Comparison of ENCODE assay signal across 16 cellular contexts in genomic region chr9:106588601-106589000, GRCh38.
A peak's percentile ranks its signal among the peaks of the same experiment; 100 is the strongest.
DNase-seq lines count a peak whose midpoint lies in the region; ATAC-seq, FAIRE-seq and TF ChIP-seq lines count a peak whose summit lies in the region.
"Had no signal": no experiment of that assay in that cellular context is flagged by ENCODE, and none has a peak within 500 bp of the region (broad histone marks: within the 10 kb centered on the region; RNA-seq: fewer than 3 reads in every experiment).

No MANE protein-coding gene starts in this region.

- H4K91ac ChIP-seq in H1 (replicated peaks; ENCODE audit: insufficient read length, low read length) (peak overlapping the region; percentile 9), mesenchymal stem cell (ENCODE audit: low read length) (no peak overlapping the region)

- H2BK5ac ChIP-seq in H1 (ENCODE audit: low read depth, low read length), result peak overlapping the region; percentile 38; the same call in 1 of the 2 replicates
- no peak overlapping the region for H2BK5ac ChIP-seq in mesenchymal stem cell (ENCODE audit: low read depth, low read length, poor library complexity, severe bottlenecking)

- H2BK12ac ChIP-seq in H1 (ENCODE audit: low read depth, low read length) (no peak overlapping the region), mesenchymal stem cell (ENCODE audit: low read length in 2 of 2) (peak overlapping the region in 1 of 2 experiments; percentile 51)

- intact Hi-C loops in Caco-2 (cut with micrococcal nuclease; ENCODE audit: unreplicated experiment), result no loop called here
- intact Hi-C loops in PC-3 (cut with micrococcal nuclease), result no loop called here
- intact Hi-C loops in activated CD8-positive, alpha-beta T cell treated with anti-CD3 and anti-CD28 coated beads for 36 hours (cut with micrococcal nuclease), result no loop called here

- H4K8ac ChIP-seq in H1 (ENCODE audit: extremely low read depth, insufficient read depth, low read length), result no peak overlapping the region
- H4K8ac ChIP-seq in mesenchymal stem cell (ENCODE audit: low read length), result no peak overlapping the region

- H2BK20ac ChIP-seq in H1 (ENCODE audit: low read length), result no peak overlapping the region

- H3K27me3 ChIP-seq in Caco-2 (replicated peaks; ENCODE audit: control insufficient read depth, insufficient read depth, low read length) (no peaks in the 10 kb centered on the region), PC-3 (ENCODE audit: low read length) (no peaks in the 10 kb centered on the region), H1 (replicated peaks in 1 of 4; ENCODE audit: control insufficient read depth in 3 of 4, extremely low read depth in 1 of 4, insufficient read depth in 3 of 4, low read length in 3 of 4) (no peaks in the 10 kb centered on the region), mesenchymal stem cell (ENCODE audit: control insufficient read depth in 1 of 2, insufficient read depth in 1 of 2, low read length in 2 of 2) (no peaks in the 10 kb centered on the region)

- H3K4ac ChIP-seq in H1 (replicated peaks; ENCODE audit: insufficient read length, low read depth, low read length) (no peak overlapping the region), mesenchymal stem cell (ENCODE audit: low read depth in 1 of 2, low read length in 2 of 2) (no peak overlapping the region)

- no peak overlapping the region for H2BK15ac ChIP-seq in H1 (ENCODE audit: low read length)
- H2BK15ac ChIP-seq in mesenchymal stem cell (ENCODE audit: low read depth, poor library complexity, severe bottlenecking), result no peak overlapping the region

- H3K36me3 ChIP-seq in Caco-2 (ENCODE audit: control insufficient read depth, insufficient read depth, low read length), result no peaks in the 10 kb centered on the region
- no peaks in the 10 kb centered on the region for H3K36me3 ChIP-seq in PC-3 (ENCODE audit: low read depth, low read length)
- H3K36me3 ChIP-seq in H1 (ENCODE audit: control insufficient read depth in 2 of 4, insufficient read depth in 4 of 4, low read length in 3 of 4), result no peaks in the 10 kb centered on the region
- H3K36me3 ChIP-seq in mesenchymal stem cell (ENCODE audit: control insufficient read depth in 1 of 2, insufficient read depth in 2 of 2, low read depth in 1 of 2, low read length in 2 of 2), result no peaks in the 10 kb centered on the region
- H3K36me3 ChIP-seq: prostate gland had no signal

- POLR2A ChIA-PET in Caco-2 (lab: Charles Lee), result no interaction called here
- POLR2A ChIA-PET in PC-3 (lab: Charles Lee; ENCODE audit: unreplicated experiment), result no interaction called here
- POLR2A ChIA-PET in H1 (lab: Charles Lee; ENCODE audit: partially characterized antibody), result no interaction called here
- POLR2A ChIA-PET in activated CD8-positive, alpha-beta T cell treated with anti-CD3 and anti-CD28 coated beads for 36 hours (lab: Charles Lee), result no interaction called here

- no peak for TF ChIP-seq POLR2A in H1 (IDR thresholded peaks at IDR 0.05; ENCODE audit: control extremely low read depth in 1 of 2, low read depth in 2 of 2, low read length in 2 of 2)

- no peak for TF ChIP-seq EP300 in H1 (IDR thresholded peaks at IDR 0.05; ENCODE audit: borderline replicate concordance in 1 of 2, low read depth in 2 of 2, low read length in 2 of 2)

- H3K4me3 Mint-ChIP-seq in Caco-2 (ENCODE audit: unreplicated experiment), result no peak overlapping the region
- H3K4me3 Mint-ChIP-seq in activated CD8-positive, alpha-beta T cell treated with anti-CD3 and anti-CD28 coated beads for 36 hours, result no peak overlapping the region
- H3K4me3 Mint-ChIP-seq in progenitor cell of endocrine pancreas (ENCODE audit: low read depth), result no peak overlapping the region
- H3K4me3 Mint-ChIP-seq: type B pancreatic cell had no signal

- H3K27ac ChIP-seq in PC-3 (ENCODE audit: low read length) (peak overlapping the region; percentile 49), H1 (ENCODE audit: low read depth, low read length) (no peak overlapping the region), mesenchymal stem cell (ENCODE audit: low read length, poor library complexity, severe bottlenecking) (no peak overlapping the region)
- H3K27ac ChIP-seq: coronary artery, prostate gland had no signal

- H3K79me1 ChIP-seq in H1 (ENCODE audit: low read depth, low read length), result no peaks in the 10 kb centered on the region
- H3K79me1 ChIP-seq in mesenchymal stem cell (replicated peaks; ENCODE audit: low read length, poor library complexity, severe bottlenecking), result no peaks in the 10 kb centered on the region

- DNase-seq in Caco-2 (peak in 1 of 2 experiments; percentile 9), PC-3 (peak; percentile 74), H1 (ENCODE audit: low read depth in 1 of 2, low spot score in 2 of 2) (peak in 1 of 2 experiments; percentile 33), mesenchymal stem cell (peak; percentile 63), NCI-H128 (lab: John Stamatoyannopoulos, UW; ENCODE audit: unreplicated experiment) (no peak), progenitor cell of endocrine pancreas (ENCODE audit: low spot score, unreplicated experiment) (no peak)
- no peak for DNase-seq in activated CD8-positive, alpha-beta T cell treated with anti-CD3 and anti-CD28 coated beads for 36 hours
- DNase-seq in activated CD4-positive, alpha-beta T cell treated with anti-CD3 and anti-CD28 coated beads, Interleukin-2, amount 50 U/mL, for 48 hours, result no peak
- DNase-seq: ACHN; MV-4-11; NCI-H2227 treated with DMSO at 0.1 percent for 48 hours; stimulated activated CD4-positive, alpha-beta T cell treated with anti-CD3 and anti-CD28 coated beads, Interleukin-2, amount 100 ng/mL, for 24 hours had no signal

- H3K9ac ChIP-seq in PC-3 (ENCODE audit: low read length) (no peak overlapping the region), H1 (replicated peaks in 1 of 4; ENCODE audit: extremely low read depth in 1 of 4, low read depth in 3 of 4, low read length in 3 of 4) (no peak overlapping the region), mesenchymal stem cell (ENCODE audit: low read length) (no peak overlapping the region)

- H3K14ac ChIP-seq in H1 (ENCODE audit: insufficient read length), result no peak overlapping the region
- no peak overlapping the region for H3K14ac ChIP-seq in mesenchymal stem cell (ENCODE audit: low read length in 2 of 2)

- H2BK120ac ChIP-seq in H1 (replicated peaks; ENCODE audit: low read depth, low read length), result no peak overlapping the region
- no peak overlapping the region for H2BK120ac ChIP-seq in mesenchymal stem cell (ENCODE audit: low read depth, low read length)

- no peak overlapping the region for H4K5ac ChIP-seq in H1 (ENCODE audit: insufficient read length, low read depth, low read length)

- TF ChIP-seq CTCF in Caco-2 (IDR thresholded peaks at IDR 0.05; ENCODE audit: insufficient read depth in 1 of 2, low read depth in 1 of 2, low read length in 1 of 2, severe bottlenecking in 1 of 2, unreplicated experiment in 1 of 2), result no peak
- TF ChIP-seq CTCF in PC-3 (conservative IDR thresholded peaks at IDR 0.05; ENCODE audit: low read depth, low read length), result no peak
- TF ChIP-seq CTCF in H1 (IDR thresholded peaks at IDR 0.05; ENCODE audit: control extremely low read depth in 1 of 3, insufficient read depth in 1 of 3, low read depth in 1 of 3, low read length in 3 of 3), result no peak
- TF ChIP-seq CTCF in activated CD8-positive, alpha-beta T cell treated with anti-CD3 and anti-CD28 coated beads for 36 hours (IDR thresholded peaks at IDR 0.05), result no peak
- TF ChIP-seq CTCF in progenitor cell of endocrine pancreas (IDR thresholded peaks at IDR 0.05; ENCODE audit: unreplicated experiment), result no peak

- TF ChIP-seq RAD21 in H1 (IDR thresholded peaks at IDR 0.05 in 1 of 2, conservative IDR thresholded peaks at IDR 0.05 in 1 of 2; ENCODE audit: low read depth in 2 of 2, low read length in 2 of 2), result no peak

- H2AFZ ChIP-seq in PC-3 (ENCODE audit: low read length) (peak overlapping the region; percentile 75), H1 (ENCODE audit: low read length) (no peak overlapping the region; the same call in 1 of the 2 replicates), mesenchymal stem cell (ENCODE audit: low read depth, low read length) (no peak overlapping the region)

- H3K9me3 ChIP-seq in Caco-2 (no peaks in the 10 kb centered on the region), PC-3 (ENCODE audit: low read length) (no peaks in the 10 kb centered on the region), H1 (ENCODE audit: insufficient read depth in 2 of 2, low read depth in 1 of 2, low read length in 1 of 2) (no peaks in the 10 kb centered on the region), mesenchymal stem cell (ENCODE audit: control insufficient read depth, low read length) (no peaks in the 10 kb centered on the region)
- H3K9me3 ChIP-seq: prostate gland had no signal

- H3K4me3 ChIP-seq in Caco-2 (ENCODE audit: low read depth, low read length) (no peak overlapping the region), PC-3 (ENCODE audit: low read length) (no peak overlapping the region), H1 (ENCODE audit: extremely low read depth in 1 of 4, insufficient read depth in 2 of 4, low read depth in 3 of 4, low read length in 4 of 4) (no peak overlapping the region), mesenchymal stem cell (ENCODE audit: insufficient read depth in 1 of 2, low read depth in 1 of 2, low read length in 2 of 2) (no peak overlapping the region)
- H3K4me3 ChIP-seq: coronary artery, prostate gland had no signal

- H3K4me2 ChIP-seq in PC-3 (ENCODE audit: low read length), result peak overlapping the region; percentile 61
- no peak overlapping the region for H3K4me2 ChIP-seq in H1 (ENCODE audit: insufficient read depth in 1 of 2, low read depth in 2 of 2, low read length in 2 of 2)
- H3K4me2 ChIP-seq in mesenchymal stem cell (ENCODE audit: low read length, poor library complexity, severe bottlenecking), result no peak overlapping the region

- no peaks in the 10 kb centered on the region for H3F3A ChIP-seq in PC-3 (ENCODE audit: low read length, unreplicated experiment)

- 59% methylated on average over 4 of the region's 5 CpGs; no CpG with 5 or more reads in 1 of the 2 experiments for WGBS in H1 (ENCODE audit: extremely low coverage in 1 of 2, insufficient coverage in 1 of 2, insufficient read length in 1 of 2, insufficient replicate concordance in 2 of 2, low coverage in 1 of 2, low lambda C conversion rate in 2 of 2, missing lambda C conversion rate in 1 of 2), 2 experiments
- WGBS in mesenchymal stem cell, result 12% methylated on average over 5 of the region's 5 CpGs

- H2AK5ac ChIP-seq in H1 (ENCODE audit: low read depth, low read length) (0 out of 2 replicates have a peak overlapping the region, but pooled peaks have one; percentile 30), mesenchymal stem cell (ENCODE audit: low read length, severe bottlenecking) (no peak overlapping the region)

- H3K9me3 Mint-ChIP-seq in Caco-2 (ENCODE audit: unreplicated experiment) (no peaks in the 10 kb centered on the region), progenitor cell of endocrine pancreas (ENCODE audit: low read depth) (no peaks in the 10 kb centered on the region)
- peaks cover 4% of the 10 kb centered on the region for H3K9me3 Mint-ChIP-seq in activated CD8-positive, alpha-beta T cell treated with anti-CD3 and anti-CD28 coated beads for 36 hours
- H3K9me3 Mint-ChIP-seq: type B pancreatic cell had no signal

- peak; percentile 57 for ATAC-seq in PC-3
- ATAC-seq in activated CD8-positive, alpha-beta T cell treated with anti-CD3 and anti-CD28 coated beads for 36 hours, result no peak
- ATAC-seq: activated naive CD4-positive, alpha-beta T cell treated with anti-CD3 and anti-CD28 coated beads, Interleukin-2, amount 50 U/mL, for 72 hours had no signal

- H3K23ac ChIP-seq in H1 (ENCODE audit: insufficient read length) (no peak overlapping the region), mesenchymal stem cell (ENCODE audit: low read length in 2 of 2) (no peak overlapping the region)

- no peak for FAIRE-seq in H1 (lab: Jason Lieb, UNC)

- BruUV-seq in Caco-2 (replicated peaks; lab: Mats Ljungman, UMichigan) (no TSS peak), PC-3 (replicated peaks; lab: Mats Ljungman, UMichigan) (no TSS peak)

- H3K9me2 ChIP-seq in PC-3 (replicated peaks; ENCODE audit: low read length), result no peaks in the 10 kb centered on the region

- no peaks in the 10 kb centered on the region for H3K79me2 ChIP-seq in PC-3 (ENCODE audit: low read length)
- H3K79me2 ChIP-seq in H1 (ENCODE audit: control insufficient read depth in 1 of 2, insufficient read depth in 2 of 2, low read length in 2 of 2), result no peaks in the 10 kb centered on the region

- H3K4me1 ChIP-seq in Caco-2 (0 out of 2 replicates have a peak, but pooled peaks cover 11% of the 10 kb centered on the region), PC-3 (ENCODE audit: insufficient read depth, low read length) (peaks cover 34% of the 10 kb centered on the region), H1 (replicated peaks in 1 of 4; ENCODE audit: control insufficient read depth in 3 of 4, insufficient read depth in 4 of 4, low read length in 3 of 4) (peaks cover 0 to 4% (median 0%) of the 10 kb centered on the region in 4 experiments; a peak in 3 of 7 replicates), mesenchymal stem cell (ENCODE audit: control insufficient read depth, insufficient read depth, low read depth, low read length) (peaks cover 2% of the 10 kb centered on the region)
- H3K4me1 ChIP-seq: prostate gland had no signal

- H3K23me2 ChIP-seq in H1 (ENCODE audit: low read depth, low read length), result no peaks in the 10 kb centered on the region

- CTCF ChIA-PET in Caco-2 (lab: Charles Lee), result no interaction called here
- CTCF ChIA-PET in PC-3 (lab: Charles Lee), result no interaction called here
- CTCF ChIA-PET in H1 (lab: Charles Lee; ENCODE audit: partially characterized antibody), result no interaction called here
- CTCF ChIA-PET in activated CD8-positive, alpha-beta T cell treated with anti-CD3 and anti-CD28 coated beads for 36 hours (lab: Charles Lee), result no interaction called here

- H3K36me3 Mint-ChIP-seq in Caco-2 (ENCODE audit: insufficient read depth, unreplicated experiment), result no peaks in the 10 kb centered on the region
- no peaks in the 10 kb centered on the region for H3K36me3 Mint-ChIP-seq in activated CD8-positive, alpha-beta T cell treated with anti-CD3 and anti-CD28 coated beads for 36 hours (ENCODE audit: low read depth)
- H3K36me3 Mint-ChIP-seq in progenitor cell of endocrine pancreas (ENCODE audit: insufficient read depth), result no peaks in the 10 kb centered on the region
- H3K36me3 Mint-ChIP-seq: type B pancreatic cell had no signal

- H4K20me1 ChIP-seq in PC-3 (ENCODE audit: low read length), result no peaks in the 10 kb centered on the region
- no peaks in the 10 kb centered on the region for H4K20me1 ChIP-seq in H1 (replicated peaks in 1 of 2; ENCODE audit: control insufficient read depth in 1 of 2, insufficient read depth in 2 of 2, low read length in 2 of 2)

- H3K27me3 Mint-ChIP-seq in Caco-2 (ENCODE audit: insufficient read depth, unreplicated experiment) (no peaks in the 10 kb centered on the region), progenitor cell of endocrine pancreas (no peaks in the 10 kb centered on the region)
- no peaks in the 10 kb centered on the region for H3K27me3 Mint-ChIP-seq in activated CD8-positive, alpha-beta T cell treated with anti-CD3 and anti-CD28 coated beads for 36 hours
- H3K27me3 Mint-ChIP-seq: type B pancreatic cell had no signal

- no peak overlapping the region for H3K56ac ChIP-seq in H1 (replicated peaks; ENCODE audit: insufficient read length, low read depth, low read length)

- H3K18ac ChIP-seq in H1 (ENCODE audit: extremely low read depth, low read length), result no peak overlapping the region
- H3K18ac ChIP-seq in mesenchymal stem cell (ENCODE audit: low read depth in 1 of 2, low read length in 2 of 2), result peak overlapping the region in 1 of 2 experiments; percentile 64

- H3K4me1 Mint-ChIP-seq in Caco-2 (ENCODE audit: low read depth, unreplicated experiment), result peaks cover 9% of the 10 kb centered on the region
- no peaks in the 10 kb centered on the region for H3K4me1 Mint-ChIP-seq in activated CD8-positive, alpha-beta T cell treated with anti-CD3 and anti-CD28 coated beads for 36 hours (ENCODE audit: low read depth)
- no peaks in the 10 kb centered on the region for H3K4me1 Mint-ChIP-seq in progenitor cell of endocrine pancreas (ENCODE audit: low read depth)

- peak overlapping the region; percentile 6 for H3K27ac Mint-ChIP-seq in Caco-2 (ENCODE audit: unreplicated experiment)
- no peak overlapping the region for H3K27ac Mint-ChIP-seq in activated CD8-positive, alpha-beta T cell treated with anti-CD3 and anti-CD28 coated beads for 36 hours
- no peak overlapping the region for H3K27ac Mint-ChIP-seq in progenitor cell of endocrine pancreas
- H3K27ac Mint-ChIP-seq: activated naive CD4-positive, alpha-beta T cell treated with anti-CD3 and anti-CD28 coated beads, Interleukin-2, amount 50 U/mL, for 72 hours; type B pancreatic cell had no signal

Comparison
In these comparisons a context has a peak if more than half of its experiments do, and no peak if none do; other contexts are left out.
1. DNase-seq: peak in PC-3 (single experiment) and mesenchymal stem cell (single experiment); none in activated CD8-positive, alpha-beta T cell treated with anti-CD3 and anti-CD28 coated beads for 36 hours (single experiment), NCI-H128 (single experiment), activated CD4-positive, alpha-beta T cell treated with anti-CD3 and anti-CD28 coated beads, Interleukin-2, amount 50 U/mL, for 48 hours (0 of 2) and progenitor cell of endocrine pancreas (single experiment).